ENCODE assay signal across 9 cellular contexts in genomic region chr2:94759211-94759610, GRCh38.
DNase-seq lines count a peak whose midpoint lies in the region; TF ChIP-seq lines count a peak whose summit lies in the region.
"Had no signal": no experiment of that assay in that cellular context is flagged by ENCODE, and none has a peak within 500 bp of the region (broad histone marks: within the 10 kb centered on the region; RNA-seq: fewer than 3 reads in every experiment).

No MANE protein-coding gene starts in this region.

- no peaks in the 10 kb centered on the region for H3K79me2 ChIP-seq in GM23248 (ENCODE audit: insufficient read depth)
- H3K79me2 ChIP-seq in hepatocyte: no peaks in the 10 kb centered on the region
- H3K79me2 ChIP-seq in neural progenitor cell (ENCODE audit: low read depth): no peaks in the 10 kb centered on the region

- H3K9me3 Mint-ChIP-seq in endothelial cell (ENCODE audit: unreplicated experiment): no peaks in the 10 kb centered on the region
- no peaks in the 10 kb centered on the region for H3K9me3 Mint-ChIP-seq in T-helper 2 cell treated with Interferon-gamma antibody and Interleukin-4, amounts not matched to agents 5 μg/mL and 100 μg/mL, for 36 hours
- peaks cover 26% of the 10 kb centered on the region for H3K9me3 Mint-ChIP-seq in neural progenitor cell

- H3K36me3 ChIP-seq in GM23248 (ENCODE audit: low read depth): no peaks in the 10 kb centered on the region
- no peaks in the 10 kb centered on the region for H3K36me3 ChIP-seq in hepatocyte (replicated peaks; ENCODE audit: insufficient read depth, low read depth)
- no peaks in the 10 kb centered on the region for H3K36me3 ChIP-seq in neural progenitor cell

- H3K27me3 Mint-ChIP-seq in endothelial cell (ENCODE audit: unreplicated experiment) (peaks cover 6% of the 10 kb centered on the region), neural progenitor cell (ENCODE audit: insufficient read depth, low read depth) (peaks cover 19% of the 10 kb centered on the region)
- no peaks in the 10 kb centered on the region for H3K27me3 Mint-ChIP-seq in T-helper 2 cell treated with Interferon-gamma antibody and Interleukin-4, amounts not matched to agents 5 μg/mL and 100 μg/mL, for 36 hours (ENCODE audit: low read depth)

- H3K9me3 ChIP-seq in GM23248 (ENCODE audit: low read depth) (no peaks in the 10 kb centered on the region), hepatocyte (ENCODE audit: low read depth) (no peaks in the 10 kb centered on the region), neural progenitor cell (ENCODE audit: low read depth) (peaks cover 12% of the 10 kb centered on the region)

- no peaks in the 10 kb centered on the region for H3K27me3 ChIP-seq in GM23248 (replicated peaks; ENCODE audit: insufficient read depth)
- no peaks in the 10 kb centered on the region for H3K27me3 ChIP-seq in hepatocyte
- no peaks in the 10 kb centered on the region for H3K27me3 ChIP-seq in neural progenitor cell

- no peak overlapping the region for H3K9ac ChIP-seq in GM23248
- no peak overlapping the region for H3K9ac ChIP-seq in neural progenitor cell

- no peak overlapping the region for H3K4me3 Mint-ChIP-seq in endothelial cell (ENCODE audit: unreplicated experiment)
- no peak overlapping the region for H3K4me3 Mint-ChIP-seq in T-helper 2 cell treated with Interferon-gamma antibody and Interleukin-4, amounts not matched to agents 5 μg/mL and 100 μg/mL, for 36 hours
- no peak overlapping the region for H3K4me3 Mint-ChIP-seq in neural progenitor cell

- 5 to 10% methylated on average over 7 of the region's 7 CpGs for WGBS in GM23248 (ENCODE audit: low coverage in 1 of 2, low lambda C conversion rate in 2 of 2, missing lambda C conversion rate in 2 of 2), 2 experiments
- 69% methylated on average over 7 of the region's 7 CpGs for WGBS in hepatocyte (ENCODE audit: low lambda C conversion rate, missing lambda C conversion rate)

- in situ Hi-C loops in GM23248 (cut with MboI): no loop called here

- H3K36me3 Mint-ChIP-seq in endothelial cell (ENCODE audit: low read depth, unreplicated experiment) (no peaks in the 10 kb centered on the region), neural progenitor cell (peaks cover 2% of the 10 kb centered on the region)
- H3K36me3 Mint-ChIP-seq in T-helper 2 cell treated with Interferon-gamma antibody and Interleukin-4, amounts not matched to agents 5 μg/mL and 100 μg/mL, for 36 hours (ENCODE audit: low read depth): no peaks in the 10 kb centered on the region

- H3F3A ChIP-seq in GM23248 (ENCODE audit: insufficient read depth) (no peaks in the 10 kb centered on the region), neural progenitor cell (ENCODE audit: low read depth) (no peaks in the 10 kb centered on the region)

- no peak overlapping the region for H3K4me2 ChIP-seq in GM23248 (ENCODE audit: unreplicated experiment)
- no peak overlapping the region for H3K4me2 ChIP-seq in hepatocyte
- no peak overlapping the region for H3K4me2 ChIP-seq in neural progenitor cell

- H3K27ac Mint-ChIP-seq in endothelial cell (ENCODE audit: unreplicated experiment): no peak overlapping the region
- H3K27ac Mint-ChIP-seq in T-helper 2 cell treated with Interferon-gamma antibody and Interleukin-4, amounts not matched to agents 5 μg/mL and 100 μg/mL, for 36 hours: no peak overlapping the region
- H3K27ac Mint-ChIP-seq in neural progenitor cell: no peak overlapping the region

- no peak overlapping the region for H3K27ac ChIP-seq in GM23248
- no peak overlapping the region for H3K27ac ChIP-seq in hepatocyte
- H3K27ac ChIP-seq in neural progenitor cell: no peak overlapping the region

- H3K9me2 ChIP-seq in GM23248 (ENCODE audit: insufficient read depth) (no peaks in the 10 kb centered on the region), hepatocyte (replicated peaks; ENCODE audit: insufficient read depth) (no peaks in the 10 kb centered on the region)

- H3K4me3 ChIP-seq in GM23248 (no peak overlapping the region), hepatocyte (no peak overlapping the region), neural progenitor cell (no peak overlapping the region)

- H2AFZ ChIP-seq in GM23248: no peak overlapping the region
- no peak overlapping the region for H2AFZ ChIP-seq in hepatocyte
- H2AFZ ChIP-seq in neural progenitor cell (replicated peaks): no peak overlapping the region

- TF ChIP-seq CTCF in endothelial cell (IDR thresholded peaks at IDR 0.05; ENCODE audit: unreplicated experiment): no peak
- no peak for TF ChIP-seq CTCF in hepatocyte (IDR thresholded peaks at IDR 0.05; ENCODE audit: poor library complexity)
- TF ChIP-seq CTCF in neural progenitor cell (IDR thresholded peaks at IDR 0.05): no peak

- peaks cover 4% of the 10 kb centered on the region for H3K4me1 Mint-ChIP-seq in endothelial cell (ENCODE audit: unreplicated experiment)
- H3K4me1 Mint-ChIP-seq in T-helper 2 cell treated with Interferon-gamma antibody and Interleukin-4, amounts not matched to agents 5 μg/mL and 100 μg/mL, for 36 hours (ENCODE audit: low read depth): peaks cover 2% of the 10 kb centered on the region
- H3K4me1 Mint-ChIP-seq in neural progenitor cell: no peaks in the 10 kb centered on the region

- H3K4me1 ChIP-seq in GM23248 (ENCODE audit: insufficient read depth) (no peaks in the 10 kb centered on the region), hepatocyte (ENCODE audit: insufficient read depth) (no peaks in the 10 kb centered on the region), neural progenitor cell (no peaks in the 10 kb centered on the region)

- DNase-seq in NCI-H82 (lab: John Stamatoyannopoulos, UW) (peak; percentile 32), NCI-H82 treated with DMSO at 0.1 percent for 48 hours (lab: John Stamatoyannopoulos, UW; ENCODE audit: unreplicated experiment) (no peak), GM23248 (peak; percentile 5), OCI-M1 (lab: John Stamatoyannopoulos, UW) (peak; percentile 66), endothelial cell (ENCODE audit: low spot score) (peak; percentile 72), hepatocyte (ENCODE audit: low spot score) (no peak), neural progenitor cell (ENCODE audit: low spot score) (no peak)
- DNase-seq in T-helper 2 cell treated with Interferon-gamma antibody and Interleukin-4, amounts not matched to agents 5 μg/mL and 100 μg/mL, for 36 hours (ENCODE audit: low spot score): no peak
- DNase-seq: NCI-H187 treated with DMSO at 0.1 percent for 48 hours had no signal

- H4K20me1 ChIP-seq in GM23248 (ENCODE audit: insufficient read depth) (no peaks in the 10 kb centered on the region), hepatocyte (ENCODE audit: insufficient read depth, poor library complexity, severe bottlenecking) (no peaks in the 10 kb centered on the region), neural progenitor cell (ENCODE audit: low read depth) (no peaks in the 10 kb centered on the region)

Comparison
In these comparisons a context has a peak if more than half of its experiments do, and no peak if none do; other contexts are left out.
1. DNase-seq: peak in NCI-H82 (single experiment), GM23248 (single experiment), OCI-M1 (single experiment) and endothelial cell (single experiment); none in NCI-H82 treated with DMSO at 0.1 percent for 48 hours (single experiment), hepatocyte (single experiment), T-helper 2 cell treated with Interferon-gamma antibody and Interleukin-4, amounts not matched to agents 5 μg/mL and 100 μg/mL, for 36 hours (single experiment) and neural progenitor cell (single experiment).